Comparison of ENCODE assay signal across 2 cellular contexts in genomic region chr1:31581821-31582810, GRCh38.
TF ChIP-seq lines count a peak whose summit lies in the region.

No MANE protein-coding gene starts in this region.

TF ChIP-seq in liver, 16 proteins besides CTCF, POLR2A, EP300 and RAD21:
- TF ChIP-seq HNF4G (IDR thresholded peaks at IDR 0.05) (no peak), HNF4A (conservative IDR thresholded peaks at IDR 0.05) (no peak), EGR1 (IDR thresholded peaks at IDR 0.05; ENCODE audit: low read depth in 2 of 2) (no peak)

TF ChIP-seq in HepG2, 621 proteins besides CTCF, POLR2A, EP300 and RAD21:
- TF ChIP-seq MBNL3 (CRISPR knock-in tag; conservative IDR thresholded peaks at IDR 0.05) (no peak), SMYD3 (CRISPR knock-in tag; IDR thresholded peaks at IDR 0.05) (no peak), MAZ (IDR thresholded peaks at IDR 0.05; ENCODE audit: borderline replicate concordance, low read depth, low read length) (no peak), MAZ (CRISPR knock-in tag; IDR thresholded peaks at IDR 0.05; ENCODE audit: low read depth) (no peak), PHB2 (IDR thresholded peaks at IDR 0.05; ENCODE audit: partially characterized antibody) (no peak), HCFC1 (IDR thresholded peaks at IDR 0.05; ENCODE audit: low read depth, low read length) (no peak), TCF7L2 (IDR thresholded peaks at IDR 0.05; ENCODE audit: low read depth, low read length) (no peak), NCOA1 (CRISPR knock-in tag; IDR thresholded peaks at IDR 0.05) (no peak), ISX (CRISPR knock-in tag; conservative IDR thresholded peaks at IDR 0.05) (no peak), ZNF670 (CRISPR knock-in tag; IDR thresholded peaks at IDR 0.05; ENCODE audit: borderline replicate concordance) (no peak), ZNF251 (CRISPR knock-in tag; IDR thresholded peaks at IDR 0.05) (no peak), ZNF879 (CRISPR knock-in tag; IDR thresholded peaks at IDR 0.05) (no peak), PHF8 (CRISPR knock-in tag; IDR thresholded peaks at IDR 0.05) (no peak), ZNF224 (CRISPR knock-in tag; IDR thresholded peaks at IDR 0.05) (no peak)
- TF ChIP-seq, protein P1, sequence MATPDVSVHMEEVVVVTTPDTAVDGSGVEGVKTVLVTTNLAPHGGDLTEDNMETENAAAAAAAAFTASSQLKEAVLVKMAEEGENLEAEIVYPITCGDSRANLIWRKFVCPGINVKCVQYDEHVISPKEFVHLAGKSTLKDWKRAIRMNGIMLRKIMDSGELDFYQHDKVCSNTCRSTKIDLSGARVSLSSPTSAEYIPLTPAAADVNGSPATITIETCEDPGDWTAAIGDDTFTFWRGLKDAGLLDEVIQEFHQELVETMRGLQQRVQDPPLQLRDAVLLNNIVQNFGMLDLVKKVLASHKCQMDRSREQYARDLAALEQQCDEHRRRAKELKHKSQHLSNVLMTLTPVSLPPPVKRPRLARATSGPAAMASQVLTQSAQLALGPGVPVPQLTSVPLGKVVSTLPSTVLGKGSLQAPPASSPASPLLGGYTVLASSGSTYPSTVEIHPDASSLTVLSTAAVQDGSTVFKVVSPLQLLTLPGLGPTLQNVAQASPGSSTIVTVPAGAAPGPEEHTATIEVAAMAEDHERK (CRISPR knock-in tag; IDR thresholded peaks at IDR 0.05; ENCODE audit: low read depth), result no peak
- TF ChIP-seq, protein P2, sequence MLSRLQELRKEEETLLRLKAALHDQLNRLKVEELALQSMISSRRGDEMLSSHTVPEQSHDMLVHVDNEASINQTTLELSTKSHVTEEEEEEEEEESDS (CRISPR knock-in tag; IDR thresholded peaks at IDR 0.05; ENCODE audit: borderline replicate concordance), result no peak
- TF ChIP-seq, protein P3, sequence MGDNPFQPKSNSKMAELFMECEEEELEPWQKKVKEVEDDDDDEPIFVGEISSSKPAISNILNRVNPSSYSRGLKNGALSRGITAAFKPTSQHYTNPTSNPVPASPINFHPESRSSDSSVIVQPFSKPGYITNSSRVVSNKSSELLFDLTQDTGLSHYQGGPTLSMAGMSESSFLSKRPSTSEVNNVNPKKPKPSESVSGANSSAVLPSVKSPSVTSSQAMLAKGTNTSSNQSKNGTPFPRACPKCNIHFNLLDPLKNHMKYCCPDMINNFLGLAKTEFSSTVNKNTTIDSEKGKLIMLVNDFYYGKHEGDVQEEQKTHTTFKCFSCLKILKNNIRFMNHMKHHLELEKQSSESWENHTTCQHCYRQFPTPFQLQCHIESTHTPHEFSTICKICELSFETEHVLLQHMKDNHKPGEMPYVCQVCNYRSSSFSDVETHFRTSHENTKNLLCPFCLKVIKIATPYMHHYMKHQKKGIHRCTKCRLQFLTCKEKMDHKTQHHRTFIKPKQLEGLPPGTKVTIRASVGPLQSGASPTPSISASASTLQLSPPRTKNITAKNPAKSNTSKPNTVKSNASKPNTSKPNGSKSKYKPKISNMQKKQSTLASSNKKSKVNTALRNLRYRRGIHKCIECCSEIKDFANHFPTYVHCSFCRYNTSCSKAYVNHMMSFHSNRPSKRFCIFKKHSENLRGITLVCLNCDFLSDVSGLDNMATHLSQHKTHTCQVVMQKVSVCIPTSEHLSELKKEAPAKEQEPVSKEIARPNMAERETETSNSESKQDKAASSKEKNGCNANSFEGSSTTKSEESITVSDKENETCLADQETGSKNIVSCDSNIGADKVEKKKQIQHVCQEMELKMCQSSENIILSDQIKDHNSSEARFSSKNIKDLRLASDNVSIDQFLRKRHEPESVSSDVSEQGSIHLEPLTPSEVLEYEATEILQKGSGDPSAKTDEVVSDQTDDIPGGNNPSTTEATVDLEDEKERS (CRISPR knock-in tag; IDR thresholded peaks at IDR 0.05), result no peak
- TF ChIP-seq, protein P4, sequence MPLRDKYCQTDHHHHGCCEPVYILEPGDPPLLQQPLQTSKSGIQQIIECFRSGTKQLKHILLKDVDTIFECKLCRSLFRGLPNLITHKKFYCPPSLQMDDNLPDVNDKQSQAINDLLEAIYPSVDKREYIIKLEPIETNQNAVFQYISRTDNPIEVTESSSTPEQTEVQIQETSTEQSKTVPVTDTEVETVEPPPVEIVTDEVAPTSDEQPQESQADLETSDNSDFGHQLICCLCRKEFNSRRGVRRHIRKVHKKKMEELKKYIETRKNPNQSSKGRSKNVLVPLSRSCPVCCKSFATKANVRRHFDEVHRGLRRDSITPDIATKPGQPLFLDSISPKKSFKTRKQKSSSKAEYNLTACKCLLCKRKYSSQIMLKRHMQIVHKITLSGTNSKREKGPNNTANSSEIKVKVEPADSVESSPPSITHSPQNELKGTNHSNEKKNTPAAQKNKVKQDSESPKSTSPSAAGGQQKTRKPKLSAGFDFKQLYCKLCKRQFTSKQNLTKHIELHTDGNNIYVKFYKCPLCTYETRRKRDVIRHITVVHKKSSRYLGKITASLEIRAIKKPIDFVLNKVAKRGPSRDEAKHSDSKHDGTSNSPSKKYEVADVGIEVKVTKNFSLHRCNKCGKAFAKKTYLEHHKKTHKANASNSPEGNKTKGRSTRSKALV (CRISPR knock-in tag; IDR thresholded peaks at IDR 0.05), result no peak
- TF ChIP-seq, protein P5, sequence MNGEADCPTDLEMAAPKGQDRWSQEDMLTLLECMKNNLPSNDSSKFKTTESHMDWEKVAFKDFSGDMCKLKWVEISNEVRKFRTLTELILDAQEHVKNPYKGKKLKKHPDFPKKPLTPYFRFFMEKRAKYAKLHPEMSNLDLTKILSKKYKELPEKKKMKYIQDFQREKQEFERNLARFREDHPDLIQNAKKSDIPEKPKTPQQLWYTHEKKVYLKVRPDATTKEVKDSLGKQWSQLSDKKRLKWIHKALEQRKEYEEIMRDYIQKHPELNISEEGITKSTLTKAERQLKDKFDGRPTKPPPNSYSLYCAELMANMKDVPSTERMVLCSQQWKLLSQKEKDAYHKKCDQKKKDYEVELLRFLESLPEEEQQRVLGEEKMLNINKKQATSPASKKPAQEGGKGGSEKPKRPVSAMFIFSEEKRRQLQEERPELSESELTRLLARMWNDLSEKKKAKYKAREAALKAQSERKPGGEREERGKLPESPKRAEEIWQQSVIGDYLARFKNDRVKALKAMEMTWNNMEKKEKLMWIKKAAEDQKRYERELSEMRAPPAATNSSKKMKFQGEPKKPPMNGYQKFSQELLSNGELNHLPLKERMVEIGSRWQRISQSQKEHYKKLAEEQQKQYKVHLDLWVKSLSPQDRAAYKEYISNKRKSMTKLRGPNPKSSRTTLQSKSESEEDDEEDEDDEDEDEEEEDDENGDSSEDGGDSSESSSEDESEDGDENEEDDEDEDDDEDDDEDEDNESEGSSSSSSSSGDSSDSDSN (CRISPR knock-in tag; IDR thresholded peaks at IDR 0.05), result no peak
TF ChIP-seq in HepG2: peak in this region for 0.
